In genomic region chr3:128994581-128995161, GRCh38 we compare ENCODE assay signal across 8 cellular contexts. TPM values are rescaled to one million over a fixed set of nuclear protein-coding genes. Genes with fewer than 3 reads are reported as not detected.
DNase-seq lines count a peak whose midpoint lies in the region; ATAC-seq and TF ChIP-seq lines count a peak whose summit lies in the region.

No MANE protein-coding gene starts in this region.

- H3F3A ChIP-seq in PC-3 (ENCODE audit: low read length, unreplicated experiment): no peaks in the 10 kb centered on the region

- intact Hi-C loops in activated naive CD4-positive, alpha-beta T cell treated with anti-CD3 and anti-CD28 coated beads for 36 hours (cut with micrococcal nuclease): loop anchor here (1.0 to 10.0 kb wide), 3 partner anchors 8 to 320 kb away; a partner anchor contains a TSS
- intact Hi-C loops in PC-3 (cut with micrococcal nuclease): no loop called here

- H3K36me3 ChIP-seq in PC-3 (ENCODE audit: low read depth, low read length): no peaks in the 10 kb centered on the region

- H3K27me3 ChIP-seq in PC-3 (ENCODE audit: low read length): no peaks in the 10 kb centered on the region

- peak overlapping the region; percentile 68 for H3K4me3 Mint-ChIP-seq in activated naive CD4-positive, alpha-beta T cell treated with anti-CD3 and anti-CD28 coated beads for 36 hours
- peak overlapping the region; percentile 77 for H3K4me3 Mint-ChIP-seq in endothelial cell (ENCODE audit: unreplicated experiment)
- peak overlapping the region; percentile 78 to 88 for H3K4me3 Mint-ChIP-seq in stimulated activated naive CD8-positive, alpha-beta T cell treated with anti-CD3 and anti-CD28 coated beads, Interleukin-15, amount 100 ng/mL, for 72 hours

- no peaks in the 10 kb centered on the region for H3K36me3 Mint-ChIP-seq in activated naive CD4-positive, alpha-beta T cell treated with anti-CD3 and anti-CD28 coated beads for 36 hours (ENCODE audit: low read depth)
- peaks cover 7% of the 10 kb centered on the region for H3K36me3 Mint-ChIP-seq in endothelial cell (ENCODE audit: low read depth, unreplicated experiment)

- no peaks in the 10 kb centered on the region for H4K20me1 ChIP-seq in PC-3 (ENCODE audit: low read length)

- H3K9me3 ChIP-seq in PC-3 (ENCODE audit: low read length): no peaks in the 10 kb centered on the region

- peak overlapping the region; percentile 74; the same call in 1 of the 2 replicates for H3K4me3 ChIP-seq in PC-3 (ENCODE audit: low read length)

- H3K27ac Mint-ChIP-seq in activated naive CD4-positive, alpha-beta T cell treated with anti-CD3 and anti-CD28 coated beads for 36 hours: no peak overlapping the region
- peak overlapping the region; percentile 45 for H3K27ac Mint-ChIP-seq in endothelial cell (ENCODE audit: unreplicated experiment)
- peak overlapping the region in 1 of 2 donors; percentile 68 for H3K27ac Mint-ChIP-seq in stimulated activated naive CD8-positive, alpha-beta T cell treated with anti-CD3 and anti-CD28 coated beads, Interleukin-15, amount 100 ng/mL, for 72 hours

- ATAC-seq in PC-3: no peak
- ATAC-seq in stimulated activated naive CD8-positive, alpha-beta T cell treated with anti-CD3 and anti-CD28 coated beads, Interleukin-15, amount 100 ng/mL, for 72 hours: no peak
- ATAC-seq in GM19397 (IDR thresholded peaks at IDR 0.05; ENCODE audit: unreplicated experiment): no peak

- BruUV-seq in PC-3 (replicated peaks; lab: Mats Ljungman, UMichigan): no TSS peak

- H2AFZ ChIP-seq in PC-3 (ENCODE audit: low read length): peak overlapping the region; percentile 98

- peaks cover 33% of the 10 kb centered on the region for H3K4me1 Mint-ChIP-seq in activated naive CD4-positive, alpha-beta T cell treated with anti-CD3 and anti-CD28 coated beads for 36 hours (ENCODE audit: low read depth)
- H3K4me1 Mint-ChIP-seq in endothelial cell (ENCODE audit: unreplicated experiment): peaks cover 24% of the 10 kb centered on the region
- H3K4me1 Mint-ChIP-seq in stimulated activated naive CD8-positive, alpha-beta T cell treated with anti-CD3 and anti-CD28 coated beads, Interleukin-15, amount 100 ng/mL, for 72 hours: peaks cover 48% of the 10 kb centered on the region

- H3K27me3 Mint-ChIP-seq in activated naive CD4-positive, alpha-beta T cell treated with anti-CD3 and anti-CD28 coated beads for 36 hours (ENCODE audit: low read depth): no peaks in the 10 kb centered on the region
- peaks cover 10% of the 10 kb centered on the region for H3K27me3 Mint-ChIP-seq in endothelial cell (ENCODE audit: unreplicated experiment)
- no peaks in the 10 kb centered on the region for H3K27me3 Mint-ChIP-seq in stimulated activated naive CD8-positive, alpha-beta T cell treated with anti-CD3 and anti-CD28 coated beads, Interleukin-15, amount 100 ng/mL, for 72 hours

- TF ChIP-seq CTCF in PC-3 (conservative IDR thresholded peaks at IDR 0.05; ENCODE audit: low read depth, low read length) (no peak), endothelial cell (IDR thresholded peaks at IDR 0.05; ENCODE audit: unreplicated experiment) (no peak)

- POLR2A ChIA-PET in PC-3 (lab: Charles Lee; ENCODE audit: unreplicated experiment): no interaction called here

- H3K9me3 Mint-ChIP-seq in activated naive CD4-positive, alpha-beta T cell treated with anti-CD3 and anti-CD28 coated beads for 36 hours: no peaks in the 10 kb centered on the region
- H3K9me3 Mint-ChIP-seq in endothelial cell (ENCODE audit: unreplicated experiment): no peaks in the 10 kb centered on the region
- H3K9me3 Mint-ChIP-seq in stimulated activated naive CD8-positive, alpha-beta T cell treated with anti-CD3 and anti-CD28 coated beads, Interleukin-15, amount 100 ng/mL, for 72 hours: no peaks in the 10 kb centered on the region

- H3K4me2 ChIP-seq in PC-3 (ENCODE audit: low read length): peak overlapping the region; percentile 96

- CTCF ChIA-PET in activated naive CD4-positive, alpha-beta T cell treated with anti-CD3 and anti-CD28 coated beads for 36 hours (lab: Charles Lee): interaction anchor here (0.6 to 4.0 kb wide), 10 partner anchors 10 to 252 kb away, joined by 3 to 30 read pairs (median 4); no protein-coding TSS in a partner anchor
- CTCF ChIA-PET in PC-3 (lab: Charles Lee): interaction anchor here (1.4 kb wide), 1 partner anchor 24 kb away, joined by 7 read pairs; no protein-coding TSS in a partner anchor

- H3K79me2 ChIP-seq in PC-3 (ENCODE audit: low read length): no peaks in the 10 kb centered on the region

- H3K9ac ChIP-seq in PC-3 (ENCODE audit: low read length): no peak overlapping the region

- H3K9me2 ChIP-seq in PC-3 (replicated peaks; ENCODE audit: low read length): no peaks in the 10 kb centered on the region

- no peak for DNase-seq in activated naive CD4-positive, alpha-beta T cell treated with anti-CD3 and anti-CD28 coated beads for 36 hours
- DNase-seq in activated naive CD4-positive, alpha-beta T cell (lab: John Stamatoyannopoulos, UW): no peak
- DNase-seq in PC-3 (no peak), endothelial cell (ENCODE audit: low spot score) (no peak), islet precursor cell (no peak), AG20443 (ENCODE audit: low spot score) (no peak)
- no peak for DNase-seq in stimulated activated naive CD8-positive, alpha-beta T cell treated with anti-CD3 and anti-CD28 coated beads, Interleukin-15, amount 100 ng/mL, for 72 hours

- H3K4me1 ChIP-seq in PC-3 (ENCODE audit: insufficient read depth, low read length): peaks cover 10% of the 10 kb centered on the region; the same call in 1 of the 2 replicates

- H3K27ac ChIP-seq in PC-3 (ENCODE audit: low read length): no peak overlapping the region

RNA-seq across cellular contexts. Expression of gene CFAP92, which starts 0.8 kb away (rescaled TPM):
- under 1 TPM; 0.32 to 0.48 TPM for total RNA-seq in activated naive CD4-positive, alpha-beta T cell treated with anti-CD3 and anti-CD28 coated beads for 36 hours
- 0.33 TPM in 1 of 2 replicates, not detected in the other for total RNA-seq in PC-3 (2014; rRNA removed)
- 3.7 TPM for total RNA-seq in endothelial cell (ENCODE audit: unreplicated experiment)

RNA-seq across cellular contexts. Expression of gene EFCC1, which starts 6.4 kb away (rescaled TPM):
- under 1 TPM; 0.10 to 0.20 TPM for total RNA-seq in activated naive CD4-positive, alpha-beta T cell treated with anti-CD3 and anti-CD28 coated beads for 36 hours
- not detected in 2 replicates for total RNA-seq in PC-3 (2014; rRNA removed)
- 15.9 TPM for total RNA-seq in endothelial cell (ENCODE audit: unreplicated experiment)

Comparison
In these comparisons a context has a peak if more than half of its experiments do, and no peak if none do; other contexts are left out.
1. RNA of gene EFCC1, which starts 6.4 kb away (total RNA-seq): 15.9 TPM in endothelial cell (single experiment); 0.10 to 0.20 TPM in activated naive CD4-positive, alpha-beta T cell treated with anti-CD3 and anti-CD28 coated beads for 36 hours and not detected in PC-3; every median in the first group is over 10 times any median in the second.
2. Peak in every context shown above with its lines, with median percentiles within 50 percentile points of each other: H3K4me3 Mint-ChIP-seq.